ENCODE assay signal across 20 cellular contexts in genomic region chr21:43664358-43664757, GRCh38. TPM values are rescaled to one million over a fixed set of nuclear protein-coding genes. Genes with fewer than 3 reads are reported as not detected.
DNase-seq lines count a peak whose midpoint lies in the region; ATAC-seq and TF ChIP-seq lines count a peak whose summit lies in the region.
"Had no signal": no experiment of that assay in that cellular context is flagged by ENCODE, and none has a peak within 500 bp of the region (broad histone marks: within the 10 kb centered on the region; RNA-seq: fewer than 3 reads in every experiment).

No MANE protein-coding gene starts in this region.

- in situ Hi-C loops in transverse colon (cut with MboI; ENCODE audit: low pct_ligation_motif_present in 1 of 4, low pct_unique_long_range_greater_than_20kb in 1 of 4, low sequenced_read_pairs in 3 of 4) = no loop called here

- peaks cover 0 to 13% (median 0%) of the 10 kb centered on the region in 4 donors for H3K36me3 ChIP-seq in transverse colon

- TF ChIP-seq POLR2A in transverse colon (IDR thresholded peaks at IDR 0.05) = no peak

- H3K9me3 Mint-ChIP-seq in activated CD4-positive, alpha-beta memory T cell treated with anti-CD3 and anti-CD28 coated beads, Interleukin-2, amount 10 ng/mL, durations not matched to agents 7 days and 5 days = peaks cover 7% of the 10 kb centered on the region
- H3K9me3 Mint-ChIP-seq in activated CD4-positive, alpha-beta memory T cell treated with anti-CD3 and anti-CD28 coated beads for 36 hours = peaks cover 3% of the 10 kb centered on the region
- no peaks in the 10 kb centered on the region for H3K9me3 Mint-ChIP-seq in CD4-positive, alpha-beta T cell
- peaks cover 5% of the 10 kb centered on the region for H3K9me3 Mint-ChIP-seq in activated T-helper 17 cell treated with anti-CD3 and anti-CD28 coated beads, Interleukin-2, amount 50 U/mL, for 72 hours
- peaks cover 3% of the 10 kb centered on the region for H3K9me3 Mint-ChIP-seq in nephron progenitor cell

- no peak overlapping the region for H3K27ac ChIP-seq in CD4-positive, alpha-beta T cell (ENCODE audit: low read depth, low read length)
- H3K27ac ChIP-seq in transverse colon = no peak overlapping the region
- H3K27ac ChIP-seq: KMS-11, PC-9, RWPE1 had no signal

- no peak for TF ChIP-seq CTCF in CD4-positive, alpha-beta T cell (IDR thresholded peaks at IDR 0.05)
- no peak for TF ChIP-seq CTCF in nephron progenitor cell (IDR thresholded peaks at IDR 0.05)
- TF ChIP-seq CTCF in transverse colon (IDR thresholded peaks at IDR 0.05) = no peak

- no peaks in the 10 kb centered on the region for H3K27me3 ChIP-seq in CD4-positive, alpha-beta T cell (ENCODE audit: control insufficient read depth, insufficient read depth, low read length)
- H3K27me3 ChIP-seq in transverse colon = no peaks in the 10 kb centered on the region

- H3K9me3 ChIP-seq in CD4-positive, alpha-beta T cell (ENCODE audit: control insufficient read depth, low read length) = no peaks in the 10 kb centered on the region
- no peaks in the 10 kb centered on the region for H3K9me3 ChIP-seq in transverse colon
- H3K9me3 ChIP-seq: Caco-2 had no signal

- ATAC-seq in CD4-positive, alpha-beta T cell (ENCODE audit: poor library complexity) = no peak
- no peak for ATAC-seq in activated T-helper 17 cell treated with anti-CD3 and anti-CD28 coated beads, Interleukin-2, amount 50 U/mL, for 72 hours (replicated peaks)

- CTCF ChIA-PET in activated CD4-positive, alpha-beta memory T cell treated with anti-CD3 and anti-CD28 coated beads, Interleukin-2, amount 10 ng/mL, durations not matched to agents 7 days and 5 days (lab: Charles Lee) = no interaction called here
- CTCF ChIA-PET in activated CD4-positive, alpha-beta memory T cell treated with anti-CD3 and anti-CD28 coated beads for 36 hours (lab: Charles Lee) = no interaction called here
- CTCF ChIA-PET in CD4-positive, alpha-beta T cell (lab: Charles Lee) = no interaction called here

- intact Hi-C loops in activated CD4-positive, alpha-beta memory T cell treated with anti-CD3 and anti-CD28 coated beads for 36 hours (cut with micrococcal nuclease) = loop anchor here (5.0 to 10.0 kb wide), 4 partner anchors 53 to 980 kb away; partner anchors contain the start of genes AGPAT3 and PDXK
- intact Hi-C loops in CD4-positive, alpha-beta T cell (cut with DNase I, micrococcal nuclease) = loop anchor here in 1 of 2 experiments (5.0 kb wide), 2 partner anchors 58 to 128 kb away; no protein-coding TSS in a partner anchor
- intact Hi-C loops in transverse colon (cut with DNase I; ENCODE audit: low total_unique reads) = no loop called here

- TF ChIP-seq EP300 in transverse colon (IDR thresholded peaks at IDR 0.05; ENCODE audit: low read depth) = no peak

- POLR2A ChIA-PET in activated CD4-positive, alpha-beta memory T cell treated with anti-CD3 and anti-CD28 coated beads, Interleukin-2, amount 10 ng/mL, durations not matched to agents 7 days and 5 days (lab: Charles Lee) = interaction anchor here (0.6 kb wide), 1 partner anchor 311 kb away, joined by 3 read pairs; no protein-coding TSS in a partner anchor
- POLR2A ChIA-PET in activated CD4-positive, alpha-beta memory T cell treated with anti-CD3 and anti-CD28 coated beads for 36 hours (lab: Charles Lee) = no interaction called here
- POLR2A ChIA-PET in CD4-positive, alpha-beta T cell (lab: Charles Lee) = no interaction called here

- H3K4me1 ChIP-seq in transverse colon = peaks cover 7 to 16% (median 11%) of the 10 kb centered on the region in 4 donors
- H3K4me1 ChIP-seq: Caco-2 had no signal

- H3K4me1 Mint-ChIP-seq in activated CD4-positive, alpha-beta memory T cell treated with anti-CD3 and anti-CD28 coated beads, Interleukin-2, amount 10 ng/mL, durations not matched to agents 7 days and 5 days = peaks cover 65% of the 10 kb centered on the region
- peaks cover 65% of the 10 kb centered on the region for H3K4me1 Mint-ChIP-seq in activated CD4-positive, alpha-beta memory T cell treated with anti-CD3 and anti-CD28 coated beads for 36 hours (ENCODE audit: low read depth)
- peaks cover 63% of the 10 kb centered on the region for H3K4me1 Mint-ChIP-seq in CD4-positive, alpha-beta T cell (ENCODE audit: low read depth)
- peaks cover 32% of the 10 kb centered on the region for H3K4me1 Mint-ChIP-seq in activated T-helper 17 cell treated with anti-CD3 and anti-CD28 coated beads, Interleukin-2, amount 50 U/mL, for 72 hours
- H3K4me1 Mint-ChIP-seq in nephron progenitor cell = peaks cover 33% of the 10 kb centered on the region

- no peak for DNase-seq in activated CD4-positive, alpha-beta memory T cell treated with anti-CD3 and anti-CD28 coated beads, Interleukin-2, amount 10 ng/mL, durations not matched to agents 7 days and 5 days
- no peak for DNase-seq in activated CD4-positive, alpha-beta memory T cell treated with anti-CD3 and anti-CD28 coated beads for 36 hours
- DNase-seq in CD4-positive, alpha-beta T cell = no peak
- DNase-seq in nephron progenitor cell (no peak), transverse colon (no peak), NCI-H1436 treated with DMSO at 0.1 percent for 48 hours (lab: John Stamatoyannopoulos, UW) (no peak)
- DNase-seq: Caco-2; CD4-positive, CD25-positive, alpha-beta regulatory T cell; H7; HFFc6; MV-4-11; NCI-H1417; NCI-H1930; NCI-H345; NCI-H526; PC-9 had no signal

- no peaks in the 10 kb centered on the region for H3K27me3 Mint-ChIP-seq in activated CD4-positive, alpha-beta memory T cell treated with anti-CD3 and anti-CD28 coated beads, Interleukin-2, amount 10 ng/mL, durations not matched to agents 7 days and 5 days
- H3K27me3 Mint-ChIP-seq in activated CD4-positive, alpha-beta memory T cell treated with anti-CD3 and anti-CD28 coated beads for 36 hours = no peaks in the 10 kb centered on the region
- H3K27me3 Mint-ChIP-seq in CD4-positive, alpha-beta T cell = no peaks in the 10 kb centered on the region
- H3K27me3 Mint-ChIP-seq in activated T-helper 17 cell treated with anti-CD3 and anti-CD28 coated beads, Interleukin-2, amount 50 U/mL, for 72 hours = no peaks in the 10 kb centered on the region
- H3K27me3 Mint-ChIP-seq in nephron progenitor cell (ENCODE audit: low read depth, poor library complexity) = no peaks in the 10 kb centered on the region
- H3K27me3 Mint-ChIP-seq: B cell had no signal

- H3K4me3 Mint-ChIP-seq in activated CD4-positive, alpha-beta memory T cell treated with anti-CD3 and anti-CD28 coated beads, Interleukin-2, amount 10 ng/mL, durations not matched to agents 7 days and 5 days = no peak overlapping the region
- H3K4me3 Mint-ChIP-seq in activated CD4-positive, alpha-beta memory T cell treated with anti-CD3 and anti-CD28 coated beads for 36 hours = no peak overlapping the region
- H3K4me3 Mint-ChIP-seq in CD4-positive, alpha-beta T cell = no peak overlapping the region
- no peak overlapping the region for H3K4me3 Mint-ChIP-seq in activated T-helper 17 cell treated with anti-CD3 and anti-CD28 coated beads, Interleukin-2, amount 50 U/mL, for 72 hours
- H3K4me3 Mint-ChIP-seq in nephron progenitor cell = no peak overlapping the region
- H3K4me3 Mint-ChIP-seq: B cell, HFFc6 had no signal

- H3K4me3 ChIP-seq in transverse colon = no peak overlapping the region
- H3K4me3 ChIP-seq: PC-9 had no signal

- H3K27ac Mint-ChIP-seq in activated CD4-positive, alpha-beta memory T cell treated with anti-CD3 and anti-CD28 coated beads, Interleukin-2, amount 10 ng/mL, durations not matched to agents 7 days and 5 days = peak overlapping the region; percentile 23
- H3K27ac Mint-ChIP-seq in activated CD4-positive, alpha-beta memory T cell treated with anti-CD3 and anti-CD28 coated beads for 36 hours = no peak overlapping the region
- H3K27ac Mint-ChIP-seq in CD4-positive, alpha-beta T cell = peak overlapping the region; percentile 25
- H3K27ac Mint-ChIP-seq in activated T-helper 17 cell treated with anti-CD3 and anti-CD28 coated beads, Interleukin-2, amount 50 U/mL, for 72 hours = peak overlapping the region; percentile 47
- H3K27ac Mint-ChIP-seq in nephron progenitor cell = peak overlapping the region; percentile 62
- H3K27ac Mint-ChIP-seq: B cell; CD4-positive, CD25-positive, alpha-beta regulatory T cell; HFFc6 had no signal

- WGBS in transverse colon (ENCODE audit: low coverage in 1 of 2), 2 donors = 67 to 75% methylated on average over 2 to 4 of the region's 4 CpGs

- peaks cover 56% of the 10 kb centered on the region for H3K36me3 Mint-ChIP-seq in activated CD4-positive, alpha-beta memory T cell treated with anti-CD3 and anti-CD28 coated beads, Interleukin-2, amount 10 ng/mL, durations not matched to agents 7 days and 5 days (ENCODE audit: low read depth)
- peaks cover 52% of the 10 kb centered on the region for H3K36me3 Mint-ChIP-seq in activated CD4-positive, alpha-beta memory T cell treated with anti-CD3 and anti-CD28 coated beads for 36 hours
- H3K36me3 Mint-ChIP-seq in CD4-positive, alpha-beta T cell (ENCODE audit: low read depth) = peaks cover 73% of the 10 kb centered on the region
- peaks cover 79% of the 10 kb centered on the region for H3K36me3 Mint-ChIP-seq in activated T-helper 17 cell treated with anti-CD3 and anti-CD28 coated beads, Interleukin-2, amount 50 U/mL, for 72 hours (ENCODE audit: low read depth)
- peaks cover 56% of the 10 kb centered on the region for H3K36me3 Mint-ChIP-seq in nephron progenitor cell (ENCODE audit: low read depth)

RNA-seq across cellular contexts. Expression of gene RRP1B, which starts 5.0 kb away (rescaled TPM):
- 10 to 100 TPM; 43.3 to 43.7 TPM for total RNA-seq in activated CD4-positive, alpha-beta memory T cell treated with anti-CD3 and anti-CD28 coated beads, Interleukin-2, amount 10 ng/mL, durations not matched to agents 7 days and 5 days
- total RNA-seq in activated CD4-positive, alpha-beta memory T cell treated with anti-CD3 and anti-CD28 coated beads for 36 hours = 10 to 100 TPM; 66.7 to 69.9 TPM
- 10 to 100 TPM; 18.6 to 19.2 TPM for total RNA-seq in CD4-positive, alpha-beta T cell
- total RNA-seq in activated T-helper 17 cell treated with anti-CD3 and anti-CD28 coated beads, Interleukin-2, amount 50 U/mL, for 72 hours = 10 to 100 TPM; 34.5 to 76.3 TPM
- total RNA-seq in transverse colon = 10 to 100 TPM in 3 of 4 donors, 1 to 10 TPM in 1; 6.0 to 15.4 (median 12.0) TPM

RNA-seq across cellular contexts. Expression of gene HSF2BP, which starts 5.1 kb away (rescaled TPM):
- under 1 TPM; 0.15 to 0.40 TPM for total RNA-seq in activated CD4-positive, alpha-beta memory T cell treated with anti-CD3 and anti-CD28 coated beads, Interleukin-2, amount 10 ng/mL, durations not matched to agents 7 days and 5 days
- total RNA-seq in activated CD4-positive, alpha-beta memory T cell treated with anti-CD3 and anti-CD28 coated beads for 36 hours = under 1 TPM; 0.50 to 0.73 TPM
- total RNA-seq in CD4-positive, alpha-beta T cell = under 1 TPM; 0.59 to 0.93 TPM
- total RNA-seq in activated T-helper 17 cell treated with anti-CD3 and anti-CD28 coated beads, Interleukin-2, amount 50 U/mL, for 72 hours = 1 to 10 TPM in 1 of 2 donors, under 1 TPM in 1; 0.50 to 1.0 TPM
- total RNA-seq in transverse colon = under 1 TPM in 2 of 4 donors, not detected in 2; 0.48 to 0.82 TPM

RNA-seq across cellular contexts. Expression of gene PDXK, which starts 54.6 kb away (rescaled TPM):
- 10 to 100 TPM; 94.1 to 95.0 TPM for total RNA-seq in activated CD4-positive, alpha-beta memory T cell treated with anti-CD3 and anti-CD28 coated beads, Interleukin-2, amount 10 ng/mL, durations not matched to agents 7 days and 5 days
- 100 to 1,000 TPM; 126 to 131 TPM for total RNA-seq in activated CD4-positive, alpha-beta memory T cell treated with anti-CD3 and anti-CD28 coated beads for 36 hours
- total RNA-seq in CD4-positive, alpha-beta T cell = 10 to 100 TPM; 74.8 to 77.0 TPM
- 100 to 1,000 TPM; 102 to 115 TPM for total RNA-seq in activated T-helper 17 cell treated with anti-CD3 and anti-CD28 coated beads, Interleukin-2, amount 50 U/mL, for 72 hours
- 100 to 1,000 TPM in 2 of 4 donors, 10 to 100 TPM in 2; 85.8 to 117 (median 103) TPM for total RNA-seq in transverse colon
